In the genomic region with DNA sequence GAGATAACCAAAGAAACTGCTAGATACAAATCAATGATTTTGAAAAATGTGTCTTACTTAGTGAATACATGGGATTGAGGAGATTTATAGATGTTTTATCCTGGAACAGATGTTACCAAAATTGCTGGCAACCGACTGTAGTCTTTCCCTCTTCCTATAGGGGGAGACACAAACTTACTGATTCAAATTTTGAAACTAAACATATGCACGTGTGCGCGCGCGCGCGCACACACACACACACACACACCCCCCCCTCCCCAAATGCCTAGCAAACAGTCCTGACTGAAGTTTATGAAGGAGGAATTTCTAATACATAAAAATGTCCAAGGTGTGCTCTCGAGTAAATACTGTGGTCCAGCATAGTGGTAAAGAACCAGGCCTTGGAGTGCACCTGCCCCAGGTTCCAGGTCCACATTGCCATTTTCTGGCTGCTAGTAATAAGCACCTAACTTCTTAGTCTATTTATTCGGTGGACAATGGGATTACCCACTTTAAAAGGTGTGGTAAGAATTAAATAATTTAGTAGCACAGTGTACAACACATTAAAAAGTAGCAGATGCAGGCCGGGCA, we compare ENCODE assay signal across 8 cellular contexts. TPM values are rescaled to one million over a fixed set of nuclear protein-coding genes. Genes with fewer than 3 reads are reported as not detected.
DNase-seq lines count a peak whose midpoint lies in the region; ATAC-seq and TF ChIP-seq lines count a peak whose summit lies in the region.

No MANE protein-coding gene starts in this region.

- TF ChIP-seq POLR2A in esophagus squamous epithelium (IDR thresholded peaks at IDR 0.05) = no peak

- peak; percentile 78 for TF ChIP-seq CTCF in CD8-positive, alpha-beta T cell (IDR thresholded peaks at IDR 0.05)
- TF ChIP-seq CTCF in activated B cell treated with CpG ODN at 0.5 μM for 24 hours (IDR thresholded peaks at IDR 0.05) (no peak), esophagus squamous epithelium (IDR thresholded peaks at IDR 0.05) (peak in 5 of 6 experiments; percentile 30 to 60 (median 49)), psoas muscle (IDR thresholded peaks at IDR 0.05) (peak; percentile 42)

- no peaks in the 10 kb centered on the region for H3K4me1 ChIP-seq in CD8-positive, alpha-beta T cell (ENCODE audit: insufficient read depth, low read length)
- H3K4me1 ChIP-seq in esophagus squamous epithelium (peaks cover 16 to 31% (median 20%) of the 10 kb centered on the region in 3 donors), psoas muscle (peaks cover 34% of the 10 kb centered on the region)

- intact Hi-C loops in CD8-positive, alpha-beta T cell (cut with DNase I, micrococcal nuclease) = loop anchor here (1.0 to 10.0 kb wide), 3 partner anchors 49 to 154 kb away; partner anchors contain the start of genes KLHDC8B (in 1 of the 2) and USP4 (in 1 of the 2)
- intact Hi-C loops in activated B cell treated with CpG ODN at 0.5 μM for 24 hours (cut with micrococcal nuclease) = loop anchor here (1.0 to 5.0 kb wide), 2 partner anchors 123 to 154 kb away; partner anchors contain the start of gene KLHDC8B
- intact Hi-C loops in esophagus squamous epithelium (cut with DNase I) = no loop called here
- intact Hi-C loops in psoas muscle (cut with DNase I) = no loop called here

- CTCF ChIA-PET in CD8-positive, alpha-beta T cell (lab: Charles Lee) = interaction anchor here (1.0 to 2.1 kb wide), 3 partner anchors 17 to 125 kb away, joined by 3 to 8 read pairs (median 4); partner anchors contain the start of gene KLHDC8B
- CTCF ChIA-PET in HEK293T (lab: Yijun Ruan, JAX) = no interaction called here
- CTCF ChIA-PET in activated B cell treated with CpG ODN at 0.5 μM for 24 hours (lab: Charles Lee) = interaction anchor here (2.0 to 2.7 kb wide), 2 partner anchors 154 kb away, joined by 12 read pairs; no protein-coding TSS in a partner anchor

- peak in 3 of 7 experiments; percentile 22 to 46 (median 32) for DNase-seq in CD8-positive, alpha-beta T cell
- DNase-seq in HEK293T (ENCODE audit: extremely low spot score) (peak; percentile 37), activated B cell treated with CpG ODN at 0.5 μM for 24 hours (no peak), esophagus squamous epithelium (lab: John Stamatoyannopoulos, UW) (no peak), psoas muscle (no peak), DMS153 treated with DMSO at 0.1 percent for 48 hours (lab: John Stamatoyannopoulos, UW; ENCODE audit: unreplicated experiment) (no peak)
- DNase-seq in stimulated activated effector memory CD8-positive, alpha-beta T cell treated with anti-CD3 and anti-CD28 coated beads, Interleukin-12 subunit alpha, Interleukin-12 subunit beta, amount 100 ng/mL, for 72 hours (ENCODE audit: low spot score in 2 of 2) = no peak

- no peak overlapping the region for H3K4me3 ChIP-seq in CD8-positive, alpha-beta T cell (ENCODE audit: low read depth, low read length)
- H3K4me3 ChIP-seq in esophagus squamous epithelium (no peak overlapping the region), psoas muscle (no peak overlapping the region)

- peaks cover 78% of the 10 kb centered on the region for H3K36me3 Mint-ChIP-seq in CD8-positive, alpha-beta T cell
- H3K36me3 Mint-ChIP-seq in activated B cell treated with CpG ODN at 0.5 μM for 24 hours (ENCODE audit: low read depth) = peaks cover 76% of the 10 kb centered on the region
- H3K36me3 Mint-ChIP-seq in stimulated activated effector memory CD8-positive, alpha-beta T cell treated with anti-CD3 and anti-CD28 coated beads, Interleukin-12 subunit alpha, Interleukin-12 subunit beta, amount 100 ng/mL, for 72 hours = peaks cover 100% of the 10 kb centered on the region

- no peaks in the 10 kb centered on the region for H3K9me3 ChIP-seq in CD8-positive, alpha-beta T cell (ENCODE audit: low read length)
- H3K9me3 ChIP-seq in esophagus squamous epithelium (no peaks in the 10 kb centered on the region), psoas muscle (no peaks in the 10 kb centered on the region)

- peaks cover 5% of the 10 kb centered on the region for H3K4me1 Mint-ChIP-seq in CD8-positive, alpha-beta T cell (ENCODE audit: low read depth)
- no peaks in the 10 kb centered on the region for H3K4me1 Mint-ChIP-seq in activated B cell treated with CpG ODN at 0.5 μM for 24 hours
- no peaks in the 10 kb centered on the region for H3K4me1 Mint-ChIP-seq in stimulated activated effector memory CD8-positive, alpha-beta T cell treated with anti-CD3 and anti-CD28 coated beads, Interleukin-12 subunit alpha, Interleukin-12 subunit beta, amount 100 ng/mL, for 72 hours

- ATAC-seq in CD8-positive, alpha-beta T cell = peak; percentile 77
- ATAC-seq in activated B cell treated with CpG ODN at 0.5 μM for 24 hours (ENCODE audit: low read depth) = peak; percentile 65
- peak in 1 of 4 donors; percentile 21 for ATAC-seq in psoas muscle
- ATAC-seq in GM21515 (IDR thresholded peaks at IDR 0.05; ENCODE audit: unreplicated experiment) = no peak
- no peak for ATAC-seq in stimulated activated effector memory CD8-positive, alpha-beta T cell treated with anti-CD3 and anti-CD28 coated beads, Interleukin-12 subunit alpha, Interleukin-12 subunit beta, amount 100 ng/mL, for 72 hours

- no peak overlapping the region for H3K4me3 Mint-ChIP-seq in CD8-positive, alpha-beta T cell
- H3K4me3 Mint-ChIP-seq in activated B cell treated with CpG ODN at 0.5 μM for 24 hours = no peak overlapping the region
- H3K4me3 Mint-ChIP-seq in stimulated activated effector memory CD8-positive, alpha-beta T cell treated with anti-CD3 and anti-CD28 coated beads, Interleukin-12 subunit alpha, Interleukin-12 subunit beta, amount 100 ng/mL, for 72 hours = no peak overlapping the region

- no peaks in the 10 kb centered on the region for H3K9me3 Mint-ChIP-seq in CD8-positive, alpha-beta T cell
- H3K9me3 Mint-ChIP-seq in activated B cell treated with CpG ODN at 0.5 μM for 24 hours = no peaks in the 10 kb centered on the region
- H3K9me3 Mint-ChIP-seq in stimulated activated effector memory CD8-positive, alpha-beta T cell treated with anti-CD3 and anti-CD28 coated beads, Interleukin-12 subunit alpha, Interleukin-12 subunit beta, amount 100 ng/mL, for 72 hours = no peaks in the 10 kb centered on the region

- H3K27me3 Mint-ChIP-seq in CD8-positive, alpha-beta T cell (ENCODE audit: low read depth) = no peaks in the 10 kb centered on the region
- no peaks in the 10 kb centered on the region for H3K27me3 Mint-ChIP-seq in activated B cell treated with CpG ODN at 0.5 μM for 24 hours

- peaks cover 51% of the 10 kb centered on the region for H3K36me3 ChIP-seq in CD8-positive, alpha-beta T cell (ENCODE audit: insufficient read depth, low read length)
- H3K36me3 ChIP-seq in esophagus squamous epithelium (peaks cover 44 to 98% (median 68%) of the 10 kb centered on the region in 3 donors), psoas muscle (ENCODE audit: insufficient read depth in 1 of 2, low read depth in 1 of 2) (peaks cover 16 to 86% of the 10 kb centered on the region in 2 donors)

- no peak overlapping the region for H3K27ac ChIP-seq in CD8-positive, alpha-beta T cell (ENCODE audit: low read depth, low read length)
- H3K27ac ChIP-seq in esophagus squamous epithelium (peak overlapping the region in 1 of 4 donors; percentile 76), psoas muscle (peak overlapping the region; percentile 80)

- 81 to 86% methylated on average over 9 to 11 of the region's 11 CpGs for WGBS in esophagus squamous epithelium, 2 donors
- WGBS in psoas muscle, 3 donors = 67 to 80% (median 77%) methylated on average over 11 of the region's 11 CpGs

- no peaks in the 10 kb centered on the region for H3K27me3 ChIP-seq in CD8-positive, alpha-beta T cell (ENCODE audit: insufficient read depth, low read length)
- H3K27me3 ChIP-seq in esophagus squamous epithelium = no peaks in the 10 kb centered on the region
- H3K27me3 ChIP-seq in psoas muscle (ENCODE audit: insufficient read depth in 3 of 3, low read length in 2 of 3) = no peaks in the 10 kb centered on the region

- POLR2A ChIA-PET in CD8-positive, alpha-beta T cell (lab: Charles Lee) = no interaction called here
- POLR2A ChIA-PET in HEK293T (lab: Yijun Ruan, JAX) = no interaction called here
- POLR2A ChIA-PET in activated B cell treated with CpG ODN at 0.5 μM for 24 hours (lab: Charles Lee) = no interaction called here

- H3K27ac Mint-ChIP-seq in CD8-positive, alpha-beta T cell = peak overlapping the region; percentile 37
- no peak overlapping the region for H3K27ac Mint-ChIP-seq in activated B cell treated with CpG ODN at 0.5 μM for 24 hours
- no peak overlapping the region for H3K27ac Mint-ChIP-seq in stimulated activated effector memory CD8-positive, alpha-beta T cell treated with anti-CD3 and anti-CD28 coated beads, Interleukin-12 subunit alpha, Interleukin-12 subunit beta, amount 100 ng/mL, for 72 hours

TF ChIP-seq in HEK293T, 16 proteins besides CTCF, POLR2A, EP300 and RAD21:
- no peak for TF ChIP-seq L3MBTL2 (conservative IDR thresholded peaks at IDR 0.05)
- TF ChIP-seq BHLHE40 (IDR thresholded peaks at IDR 0.05; ENCODE audit: borderline replicate concordance) = no peak
- peak; percentile 96 for TF ChIP-seq FOXM1 (IDR thresholded peaks at IDR 0.05; ENCODE audit: borderline replicate concordance)
- no peak for TF ChIP-seq ZNF384 (IDR thresholded peaks at IDR 0.05)
- no peak for TF ChIP-seq CTBP1 (IDR thresholded peaks at IDR 0.05; ENCODE audit: borderline replicate concordance)

RNA-seq across cellular contexts. Expression of gene C3orf62, which starts 18.5 kb away (rescaled TPM):
- 1 to 10 TPM; 7.1 to 7.3 TPM for total RNA-seq in CD8-positive, alpha-beta T cell
- total RNA-seq in activated B cell treated with CpG ODN at 0.5 μM for 24 hours (5.3 and 6.1 TPM in 2 replicates), esophagus squamous epithelium (1 to 10 TPM; 1.8 to 3.6 (median 3.0) TPM), psoas muscle (1 to 10 TPM; 1.7 to 2.0 (median 1.9) TPM)
- 1 to 10 TPM; 1.5 to 3.7 (median 2.8) TPM for polyA plus RNA-seq in psoas muscle

RNA-seq across cellular contexts. Expression of gene USP4, which starts 44.3 kb away (rescaled TPM):
- total RNA-seq in CD8-positive, alpha-beta T cell = 10 to 100 TPM; 78.0 to 92.4 TPM
- total RNA-seq in activated B cell treated with CpG ODN at 0.5 μM for 24 hours = 86.7 and 115 TPM in 2 replicates
- 10 to 100 TPM in 3 of 4 donors, 1 to 10 TPM in 1; 8.1 to 29.6 (median 19.3) TPM for total RNA-seq in esophagus squamous epithelium
- 10 to 100 TPM; 26.7 to 35.2 (median 31.1) TPM for total RNA-seq in psoas muscle
- polyA plus RNA-seq in psoas muscle = 10 to 100 TPM; 16.3 to 21.2 (median 17.0) TPM

Comparison
In these comparisons a context has a peak if more than half of its experiments do, and no peak if none do; other contexts are left out.
1. ATAC-seq: peak in CD8-positive, alpha-beta T cell (single experiment) and activated B cell treated with CpG ODN at 0.5 μM for 24 hours (single experiment); none in GM21515 (single experiment) and stimulated activated effector memory CD8-positive, alpha-beta T cell treated with anti-CD3 and anti-CD28 coated beads, Interleukin-12 subunit alpha, Interleukin-12 subunit beta, amount 100 ng/mL, for 72 hours (single experiment).
2. intact Hi-C loops: an anchor here in CD8-positive, alpha-beta T cell (1.0 to 10.0 kb wide) and activated B cell treated with CpG ODN at 0.5 μM for 24 hours (1.0 to 5.0 kb wide); none called in esophagus squamous epithelium and psoas muscle.